Comparison of ENCODE assay signal across 26 cellular contexts in genomic region chr5:91240175-91240574, GRCh38.
"Had no signal": no experiment of that assay in that cellular context is flagged by ENCODE, and none has a peak within 500 bp of the region (broad histone marks: within the 10 kb centered on the region; RNA-seq: fewer than 3 reads in every experiment).

No MANE protein-coding gene starts in this region.

- ATAC-seq: foreskin keratinocyte, gastroesophageal sphincter, heart left ventricle, left colon, left lung, left ventricle myocardium superior, lower lobe of right lung, mucosa of descending colon had no signal

- FAIRE-seq: colon, endothelial cell of umbilical vein, frontal cortex had no signal

- H3K4me2 ChIP-seq: hepatocyte had no signal

- H3K79me2 ChIP-seq: hepatocyte had no signal

- H3K4me1 ChIP-seq: foreskin keratinocyte, left lung had no signal

- H3K27me3 ChIP-seq: dorsolateral prefrontal cortex, esophagus muscularis mucosa, foreskin keratinocyte, gastroesophageal sphincter, heart left ventricle, hepatocyte, left lung had no signal

- H3K27ac Mint-ChIP-seq: immature natural killer cell, mesothelial cell of epicardium, naive B cell had no signal

- H3K4me3 Mint-ChIP-seq: immature natural killer cell, mesothelial cell of epicardium, naive B cell had no signal

- H2AFZ ChIP-seq: hepatocyte had no signal

- H3K27ac ChIP-seq: coronary artery, dorsolateral prefrontal cortex, esophagus muscularis mucosa, foreskin keratinocyte, gastroesophageal sphincter, heart left ventricle, hepatocyte, left lung, lower lobe of right lung had no signal

- H3K4me3 ChIP-seq: coronary artery, dorsolateral prefrontal cortex, esophagus muscularis mucosa, gastroesophageal sphincter, heart left ventricle, hepatocyte, left lung, lower lobe of right lung, mucosa of descending colon had no signal

- H3K4me1 Mint-ChIP-seq: mesothelial cell of epicardium, naive B cell had no signal

- H3K36me3 ChIP-seq: esophagus muscularis mucosa, gastroesophageal sphincter, heart left ventricle, left lung, lower lobe of right lung had no signal

- DNase-seq: dermis blood vessel endothelial cell; dorsolateral prefrontal cortex; effector CD4-positive, alpha-beta T cell; effector memory CD4-positive, alpha-beta T cell; foreskin keratinocyte; heart left ventricle; hypothalamus; immature natural killer cell; islet precursor cell; kidney; kidney glomerular epithelial cell; left colon; left lung; left ventricle myocardium superior; lower lobe of right lung; mesenchymal stem cell; mucosa of descending colon; naive B cell had no signal

- H3K9me3 ChIP-seq: gastroesophageal sphincter, mucosa of descending colon had no signal
